In genomic region chr1:156025873-156026272, GRCh38 we compare ENCODE assay signal across 9 cellular contexts. TPM values are rescaled to one million over a fixed set of nuclear protein-coding genes. Genes with fewer than 3 reads are reported as not detected.
DNase-seq lines count a peak whose midpoint lies in the region; ATAC-seq and TF ChIP-seq lines count a peak whose summit lies in the region.
"Had no signal": no experiment of that assay in that cellular context is flagged by ENCODE, and none has a peak within 500 bp of the region (broad histone marks: within the 10 kb centered on the region; RNA-seq: fewer than 3 reads in every experiment).

No MANE protein-coding gene starts in this region.

- H3K27me3 ChIP-seq in right atrium auricular region = no peaks in the 10 kb centered on the region

- no peak overlapping the region for H3K27ac ChIP-seq in right atrium auricular region

- no peaks in the 10 kb centered on the region for H3K9me3 ChIP-seq in right atrium auricular region

- ATAC-seq in activated T-helper 17 cell treated with anti-CD3 and anti-CD28 coated beads, Interleukin-2, amount 50 U/mL, for 72 hours (replicated peaks) = peak; percentile 87
- no peak for ATAC-seq in HG03095 (IDR thresholded peaks at IDR 0.05; ENCODE audit: unreplicated experiment)

- peak; percentile 20 for DNase-seq in activated naive CD4-positive, alpha-beta T cell treated with Interleukin-2 at 50 U/mL for 16 hours
- DNase-seq in activated naive CD4-positive, alpha-beta T cell (lab: John Stamatoyannopoulos, UW) = no peak
- peak; percentile 85 for DNase-seq in NCI-H82 (lab: John Stamatoyannopoulos, UW)
- DNase-seq in right atrium auricular region (ENCODE audit: low spot score) = no peak
- DNase-seq in stimulated activated CD4-positive, alpha-beta T cell treated with anti-CD3 and anti-CD28 coated beads, TNF-alpha, amount 100 ng/mL, for 48 hours (ENCODE audit: low read depth in 3 of 3) = peak in 2 of 3 donors; percentile 13 to 17
- DNase-seq in NOMO-1 treated with dmso at 0.1 percent for 144 hours (lab: John Stamatoyannopoulos, UW; ENCODE audit: unreplicated experiment) = no peak

- no peak overlapping the region for H3K4me3 Mint-ChIP-seq in activated T-helper 17 cell treated with anti-CD3 and anti-CD28 coated beads, Interleukin-2, amount 50 U/mL, for 72 hours
- H3K4me3 Mint-ChIP-seq: activated naive CD8-positive, alpha-beta T cell had no signal

- H3K27me3 Mint-ChIP-seq in activated T-helper 17 cell treated with anti-CD3 and anti-CD28 coated beads, Interleukin-2, amount 50 U/mL, for 72 hours = no peaks in the 10 kb centered on the region
- H3K27me3 Mint-ChIP-seq: activated naive CD8-positive, alpha-beta T cell had no signal

- H3K36me3 ChIP-seq in right atrium auricular region = no peaks in the 10 kb centered on the region

- no peak overlapping the region for H3K4me3 ChIP-seq in right atrium auricular region

- H3K36me3 Mint-ChIP-seq in activated T-helper 17 cell treated with anti-CD3 and anti-CD28 coated beads, Interleukin-2, amount 50 U/mL, for 72 hours (ENCODE audit: low read depth) = peaks cover 1% of the 10 kb centered on the region
- H3K36me3 Mint-ChIP-seq: activated naive CD8-positive, alpha-beta T cell had no signal

- H3K27ac Mint-ChIP-seq in activated T-helper 17 cell treated with anti-CD3 and anti-CD28 coated beads, Interleukin-2, amount 50 U/mL, for 72 hours = no peak overlapping the region
- H3K27ac Mint-ChIP-seq: activated naive CD8-positive, alpha-beta T cell had no signal

- peak; percentile 13 to 56 for TF ChIP-seq CTCF in right atrium auricular region (IDR thresholded peaks at IDR 0.05)

- peaks cover 9% of the 10 kb centered on the region for H3K4me1 Mint-ChIP-seq in activated T-helper 17 cell treated with anti-CD3 and anti-CD28 coated beads, Interleukin-2, amount 50 U/mL, for 72 hours

- H3K9me3 Mint-ChIP-seq in activated T-helper 17 cell treated with anti-CD3 and anti-CD28 coated beads, Interleukin-2, amount 50 U/mL, for 72 hours = no peaks in the 10 kb centered on the region

- H3K4me1 ChIP-seq in right atrium auricular region = peaks cover 0 to 3% of the 10 kb centered on the region in 2 donors

RNA-seq across cellular contexts. Expression of gene SSR2, which starts 5.1 kb away (rescaled TPM):
- 100 to 1,000 TPM; 194 to 208 TPM for total RNA-seq in activated T-helper 17 cell treated with anti-CD3 and anti-CD28 coated beads, Interleukin-2, amount 50 U/mL, for 72 hours
- 100 to 1,000 TPM in 1 of 2 donors, 10 to 100 TPM in 1; 87.6 to 206 TPM for total RNA-seq in right atrium auricular region

RNA-seq across cellular contexts. Expression of gene UBQLN4, which starts 27.7 kb away (rescaled TPM):
- 10 to 100 TPM; 31.9 to 36.7 TPM for total RNA-seq in activated T-helper 17 cell treated with anti-CD3 and anti-CD28 coated beads, Interleukin-2, amount 50 U/mL, for 72 hours
- 10 to 100 TPM; 14.6 to 25.9 TPM for total RNA-seq in right atrium auricular region

RNA-seq across cellular contexts. Expression of gene LAMTOR2, which starts 28.7 kb away (rescaled TPM):
- 10 to 100 TPM; 39.9 to 55.6 TPM for total RNA-seq in activated T-helper 17 cell treated with anti-CD3 and anti-CD28 coated beads, Interleukin-2, amount 50 U/mL, for 72 hours
- total RNA-seq in right atrium auricular region = 10 to 100 TPM; 46.1 to 50.7 TPM

RNA-seq across cellular contexts. Expression of gene RAB25, which starts 35.1 kb away (rescaled TPM):
- 1 to 10 TPM in 1 of 2 donors, under 1 TPM in 1; 0.43 to 1.2 TPM for total RNA-seq in activated T-helper 17 cell treated with anti-CD3 and anti-CD28 coated beads, Interleukin-2, amount 50 U/mL, for 72 hours
- under 1 TPM in 1 of 2 donors, not detected in 1; 0.98 TPM for total RNA-seq in right atrium auricular region

RNA-seq across cellular contexts. Expression of gene ARHGEF2, which starts 47.5 kb away (rescaled TPM):
- total RNA-seq in activated T-helper 17 cell treated with anti-CD3 and anti-CD28 coated beads, Interleukin-2, amount 50 U/mL, for 72 hours = 100 to 1,000 TPM; 108 to 205 TPM
- total RNA-seq in right atrium auricular region = 10 to 100 TPM; 50.8 to 69.8 TPM

Comparison
In these comparisons a context has a peak if more than half of its experiments do, and no peak if none do; other contexts are left out.
1. DNase-seq: peak in activated naive CD4-positive, alpha-beta T cell treated with Interleukin-2 at 50 U/mL for 16 hours (single experiment), NCI-H82 (single experiment) and stimulated activated CD4-positive, alpha-beta T cell treated with anti-CD3 and anti-CD28 coated beads, TNF-alpha, amount 100 ng/mL, for 48 hours (2 of 3); none in activated naive CD4-positive, alpha-beta T cell (0 of 4), right atrium auricular region (single experiment) and NOMO-1 treated with dmso at 0.1 percent for 144 hours (single experiment).